7 cellular contexts compared by ENCODE assay signal in the genomic region with DNA sequence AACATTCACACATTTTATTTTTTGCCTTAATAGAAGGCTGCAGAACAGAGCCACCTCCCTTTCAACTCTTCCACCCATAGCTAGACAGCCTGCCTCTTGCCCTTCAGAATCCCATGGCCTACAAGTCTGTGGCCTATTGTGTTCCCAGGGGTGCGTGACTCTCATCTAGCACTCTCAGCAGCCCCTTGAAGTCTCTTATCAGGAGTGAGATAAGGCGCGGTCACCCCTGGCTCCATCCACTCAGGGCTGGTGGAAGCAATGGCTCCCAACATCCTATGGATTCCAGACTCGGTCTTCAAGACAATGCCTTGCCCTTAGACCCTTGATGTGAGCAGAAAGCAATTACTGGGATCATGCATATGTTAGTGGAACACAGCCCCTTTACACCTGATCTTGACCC.
"Had no signal": no experiment of that assay in that cellular context is flagged by ENCODE, and none has a peak within 500 bp of the region (broad histone marks: within the 10 kb centered on the region; RNA-seq: fewer than 3 reads in every experiment).

No MANE protein-coding gene starts in this region.

- H3K36me3 Mint-ChIP-seq: IgD-negative memory B cell had no signal

- DNase-seq: KBM-7, KG1 had no signal

- H3K9ac ChIP-seq: KMS-11 had no signal

- H3K4me3 Mint-ChIP-seq: IgD-negative memory B cell had no signal

- H3K27ac ChIP-seq: HL-60, KMS-11 had no signal

- ATAC-seq: HepG2, K562 had no signal

- H3K4me2 ChIP-seq: KMS-11 had no signal

- H3K27ac Mint-ChIP-seq: IgD-negative memory B cell had no signal

- H3K4me3 ChIP-seq: K562 had no signal

- H3K27me3 Mint-ChIP-seq: IgD-negative memory B cell had no signal

- H3K4me1 Mint-ChIP-seq: IgD-negative memory B cell had no signal
